In the genomic region with DNA sequence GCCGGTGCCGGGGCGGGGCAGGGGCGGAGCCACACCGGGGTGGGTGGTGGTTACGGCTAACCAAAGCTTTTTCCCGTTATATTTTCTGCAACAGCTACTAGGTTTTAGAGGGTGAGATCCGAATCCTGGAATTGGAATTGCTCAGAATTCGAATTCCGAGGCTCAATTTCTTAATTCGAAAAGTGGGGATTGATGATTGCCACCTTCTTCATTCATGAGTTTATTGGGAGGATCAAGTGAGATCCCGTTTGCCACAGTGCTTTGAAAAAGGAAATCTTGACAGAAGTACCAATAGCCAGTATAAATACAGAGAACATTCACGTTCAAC, we compare ENCODE assay signal across 8 cellular contexts. TPM values are rescaled to one million over a fixed set of nuclear protein-coding genes. Genes with fewer than 3 reads are reported as not detected.
DNase-seq lines count a peak whose midpoint lies in the region; ATAC-seq and TF ChIP-seq lines count a peak whose summit lies in the region.

No MANE protein-coding gene starts in this region.

- DNase-seq in heart left ventricle (no peak), Right ventricle myocardium inferior (ENCODE audit: missing footprints) (no peak), adrenal gland (no peak), memory B cell (ENCODE audit: low spot score in 2 of 2) (no peak), upper lobe of right lung (no peak)

- WGBS in heart left ventricle, 4 donors = 0 to 1% (median 1%) methylated on average over 13 of the region's 13 CpGs
- 0 to 1% (median 0%) methylated on average over 7 to 13 of the region's 13 CpGs for WGBS in adrenal gland, 4 donors

- no peaks in the 10 kb centered on the region for H3K9me3 Mint-ChIP-seq in memory B cell

- H3K27ac ChIP-seq in heart left ventricle = peak overlapping the region in 10 of 12 donors; percentile 94 to 99 (median 98)
- H3K27ac ChIP-seq in adrenal gland = peak overlapping the region; percentile 94 to 99 (median 99)
- H3K27ac ChIP-seq in upper lobe of right lung = peak overlapping the region; percentile 97

- peak overlapping the region; percentile 82 for H3K4me3 Mint-ChIP-seq in memory B cell

- TF ChIP-seq POLR2A in heart left ventricle (IDR thresholded peaks at IDR 0.05) (no peak), adrenal gland (IDR thresholded peaks at IDR 0.05) (no peak)

- intact Hi-C loops in heart left ventricle (cut with DNase I) (loop anchor here in 3 of 10 donors (1.0 to 5.0 kb wide), 4 partner anchors 29 to 50 kb away; a partner anchor contains a TSS), Right ventricle myocardium inferior (cut with DNase I) (loop anchor here (2.0 kb wide), 1 partner anchor 51 kb away; a partner anchor contains a TSS), adrenal gland (cut with DNase I) (no loop called here), upper lobe of right lung (cut with DNase I) (no loop called here)

- ATAC-seq in heart left ventricle = no peak
- ATAC-seq in Right ventricle myocardium inferior = no peak
- ATAC-seq in memory B cell (ENCODE audit: low read depth) = no peak
- ATAC-seq in upper lobe of right lung = no peak
- ATAC-seq in GM19035 (IDR thresholded peaks at IDR 0.05; ENCODE audit: unreplicated experiment) = no peak
- no peak for ATAC-seq in HG03432 (IDR thresholded peaks at IDR 0.05; ENCODE audit: unreplicated experiment)
- ATAC-seq in GM19395 (IDR thresholded peaks at IDR 0.05; ENCODE audit: unreplicated experiment) = no peak

- peaks cover 0 to 19% (median 0%) of the 10 kb centered on the region in 9 donors for H3K36me3 ChIP-seq in heart left ventricle
- H3K36me3 ChIP-seq in adrenal gland (replicated peaks in 1 of 2) = no peaks in the 10 kb centered on the region
- H3K36me3 ChIP-seq in upper lobe of right lung = no peaks in the 10 kb centered on the region

- H3K4me1 Mint-ChIP-seq in memory B cell = peaks cover 21% of the 10 kb centered on the region

- H3K4me1 ChIP-seq in heart left ventricle (peaks cover 0 to 31% (median 17%) of the 10 kb centered on the region in 12 donors), adrenal gland (replicated peaks in 1 of 2) (peaks cover 3 to 25% of the 10 kb centered on the region in 2 donors), upper lobe of right lung (peaks cover 22% of the 10 kb centered on the region)

- peaks cover 2% of the 10 kb centered on the region for H3K36me3 Mint-ChIP-seq in memory B cell

- H3K27me3 ChIP-seq in heart left ventricle (no peaks in the 10 kb centered on the region), adrenal gland (no peaks in the 10 kb centered on the region), upper lobe of right lung (no peaks in the 10 kb centered on the region)

- H3K9me3 ChIP-seq in heart left ventricle = no peaks in the 10 kb centered on the region
- no peaks in the 10 kb centered on the region for H3K9me3 ChIP-seq in adrenal gland (replicated peaks in 1 of 3)
- H3K9me3 ChIP-seq in upper lobe of right lung = no peaks in the 10 kb centered on the region

- no peak for TF ChIP-seq CTCF in heart left ventricle (IDR thresholded peaks at IDR 0.05)
- TF ChIP-seq CTCF in adrenal gland (IDR thresholded peaks at IDR 0.05) = no peak
- TF ChIP-seq CTCF in upper lobe of right lung (IDR thresholded peaks at IDR 0.05) = no peak

- H3K27ac Mint-ChIP-seq in memory B cell = peak overlapping the region; percentile 43

- H3K4me3 ChIP-seq in heart left ventricle (peak overlapping the region; percentile 44 to 92 (median 78)), adrenal gland (peak overlapping the region in 3 of 4 donors; percentile 73 to 95 (median 95)), upper lobe of right lung (peak overlapping the region; percentile 76)

- H3K27me3 Mint-ChIP-seq in memory B cell = no peaks in the 10 kb centered on the region

RNA-seq across cellular contexts. Expression of a gene that starts 0.2 kb away (rescaled TPM):
- 10 to 100 TPM; 11.5 to 22.8 (median 15.8) TPM for total RNA-seq in heart left ventricle
- 10 to 100 TPM; 23.6 to 33.5 TPM for polyA plus RNA-seq in heart left ventricle
- total RNA-seq in Right ventricle myocardium inferior = 15.3 TPM
- total RNA-seq in adrenal gland = 10 to 100 TPM in 6 of 8 donors, 1 to 10 TPM in 2; 4.5 to 23.5 (median 14.4) TPM
- polyA plus RNA-seq in adrenal gland = 10 to 100 TPM; 16.0 to 23.1 (median 20.4) TPM
- 19.4 TPM for total RNA-seq in upper lobe of right lung

RNA-seq across cellular contexts. Expression of a gene that starts 0.5 kb away (rescaled TPM):
- total RNA-seq in heart left ventricle (1 to 10 TPM; 2.2 to 8.2 (median 5.4) TPM), Right ventricle myocardium inferior (2.7 TPM), adrenal gland (10 to 100 TPM in 7 of 8 donors, 1 to 10 TPM in 1; 8.1 to 24.7 (median 19.0) TPM), upper lobe of right lung (18.2 TPM)
- polyA plus RNA-seq in heart left ventricle (1 to 10 TPM; 2.6 to 2.8 TPM), adrenal gland (10 to 100 TPM in 2 of 3 donors, 1 to 10 TPM in 1; 8.3 to 11.5 (median 10.9) TPM)

RNA-seq across cellular contexts. Expression of a gene that starts 29.0 kb away (rescaled TPM):
- total RNA-seq in heart left ventricle = 10 to 100 TPM in 2 of 9 donors, 1 to 10 TPM in 7; 4.9 to 11.6 (median 8.4) TPM
- 1 to 10 TPM; 6.2 to 8.0 TPM for polyA plus RNA-seq in heart left ventricle
- 7.7 TPM for total RNA-seq in Right ventricle myocardium inferior
- total RNA-seq in adrenal gland = 10 to 100 TPM in 4 of 8 donors, 1 to 10 TPM in 4; 7.6 to 17.4 (median 10.1) TPM
- 10 to 100 TPM; 14.5 to 23.6 (median 20.8) TPM for polyA plus RNA-seq in adrenal gland
- total RNA-seq in upper lobe of right lung = 8.2 TPM

RNA-seq across cellular contexts. Expression of a gene that starts 32.6 kb away (rescaled TPM):
- total RNA-seq in heart left ventricle (under 1 TPM in 3 of 9 donors, not detected in 6; 0.06 to 0.19 (median 0.07) TPM), Right ventricle myocardium inferior (not detected), adrenal gland (under 1 TPM in 1 of 8 donors, not detected in 7; 0.07 TPM), upper lobe of right lung (not detected)
- polyA plus RNA-seq in heart left ventricle (not detected), adrenal gland (under 1 TPM in 2 of 3 donors, not detected in 1; 0.03 to 0.09 TPM)

RNA-seq across cellular contexts. Expression of a gene that starts 50.4 kb away (rescaled TPM):
- 1 to 10 TPM; 3.0 to 9.2 (median 5.8) TPM for total RNA-seq in heart left ventricle
- 1 to 10 TPM; 4.0 to 4.5 TPM for polyA plus RNA-seq in heart left ventricle
- 8.7 TPM for total RNA-seq in Right ventricle myocardium inferior
- 10 to 100 TPM in 1 of 8 donors, 1 to 10 TPM in 7; 2.2 to 10.1 (median 6.9) TPM for total RNA-seq in adrenal gland
- polyA plus RNA-seq in adrenal gland = 10 to 100 TPM in 1 of 3 donors, 1 to 10 TPM in 2; 3.6 to 13.5 (median 6.9) TPM
- total RNA-seq in upper lobe of right lung = 6.1 TPM
